ENCODE assay signal across 13 cellular contexts in genomic region chr5:77643654-77644404, GRCh38. TPM values are rescaled to one million over a fixed set of nuclear protein-coding genes. Genes with fewer than 3 reads are reported as not detected.
DNase-seq lines count a peak whose midpoint lies in the region; ATAC-seq, FAIRE-seq and TF ChIP-seq lines count a peak whose summit lies in the region.
"Had no signal": no experiment of that assay in that cellular context is flagged by ENCODE, and none has a peak within 500 bp of the region (broad histone marks: within the 10 kb centered on the region; RNA-seq: fewer than 3 reads in every experiment).

No MANE protein-coding gene starts in this region.

- H3K27ac Mint-ChIP-seq in activated T-helper 1 cell treated with anti-CD3 and anti-CD28 coated beads, Interleukin-12 subunit alpha, Interleukin-12 subunit beta, Interleukin-2, Interleukin-4 antibody, amounts not matched to agents 30 ng/mL and 10 ng/mL and 1 ng/mL, durations not matched to agents 14 hours and 24 hours and 36 hours = peak overlapping the region; percentile 44
- H3K27ac Mint-ChIP-seq in naive thymus-derived CD4-positive, alpha-beta T cell = peak overlapping the region in 4 of 9 donors; percentile 43 to 71 (median 52)
- H3K27ac Mint-ChIP-seq in activated T-helper 2 cell treated with anti-CD3 and anti-CD28 coated beads, Interferon-gamma antibody, Interleukin-2, Interleukin-4, amounts not matched to agents 10 μg/mL and 5 μg/mL and 100 μg/mL, durations not matched to agents 14 hours and 24 hours and 36 hours = no peak overlapping the region

- peaks cover 27 to 57% of the 10 kb centered on the region in 2 donors for H3K27me3 ChIP-seq in naive thymus-derived CD4-positive, alpha-beta T cell (ENCODE audit: control insufficient read depth in 2 of 2, insufficient read depth in 2 of 2, low read length in 2 of 2)

- peak; percentile 5 for FAIRE-seq in GM12891 (lab: Jason Lieb, UNC)

- CTCF ChIA-PET in naive thymus-derived CD4-positive, alpha-beta T cell (lab: Charles Lee) = interaction anchor here (0.7 kb wide), 1 partner anchor 1006 kb away, joined by 5 read pairs; no protein-coding TSS in a partner anchor

- peaks cover 3% of the 10 kb centered on the region for H3K36me3 Mint-ChIP-seq in activated T-helper 1 cell treated with anti-CD3 and anti-CD28 coated beads, Interleukin-12 subunit alpha, Interleukin-12 subunit beta, Interleukin-2, Interleukin-4 antibody, amounts not matched to agents 30 ng/mL and 10 ng/mL and 1 ng/mL, durations not matched to agents 14 hours and 24 hours and 36 hours (ENCODE audit: low read depth)
- H3K36me3 Mint-ChIP-seq in naive thymus-derived CD4-positive, alpha-beta T cell = peaks cover 0 to 10% (median 3%) of the 10 kb centered on the region in 5 donors
- H3K36me3 Mint-ChIP-seq in activated T-helper 2 cell treated with anti-CD3 and anti-CD28 coated beads, Interferon-gamma antibody, Interleukin-2, Interleukin-4, amounts not matched to agents 10 μg/mL and 5 μg/mL and 100 μg/mL, durations not matched to agents 14 hours and 24 hours and 36 hours (ENCODE audit: low read depth) = peaks cover 3% of the 10 kb centered on the region

- POLR2A ChIA-PET in naive thymus-derived CD4-positive, alpha-beta T cell (lab: Charles Lee) = no interaction called here

- peaks cover 7 to 9% of the 10 kb centered on the region in 2 donors for H3K4me1 ChIP-seq in naive thymus-derived CD4-positive, alpha-beta T cell (ENCODE audit: control insufficient read depth in 2 of 2, insufficient read depth in 2 of 2, low read length in 2 of 2)

- H3K36me3 ChIP-seq in naive thymus-derived CD4-positive, alpha-beta T cell (ENCODE audit: control insufficient read depth in 2 of 3, insufficient read depth in 3 of 3, low read length in 3 of 3) = no peaks in the 10 kb centered on the region
- H3K36me3 ChIP-seq: thyroid gland had no signal

- no peak for TF ChIP-seq POLR2A in GM12891 (IDR thresholded peaks at IDR 0.05; ENCODE audit: low read depth, low read length)

- H3K4me3 Mint-ChIP-seq in activated T-helper 1 cell treated with anti-CD3 and anti-CD28 coated beads, Interleukin-12 subunit alpha, Interleukin-12 subunit beta, Interleukin-2, Interleukin-4 antibody, amounts not matched to agents 30 ng/mL and 10 ng/mL and 1 ng/mL, durations not matched to agents 14 hours and 24 hours and 36 hours = peak overlapping the region; percentile 15
- H3K4me3 Mint-ChIP-seq in naive thymus-derived CD4-positive, alpha-beta T cell = peak overlapping the region; percentile 3 to 83 (median 52)
- no peak overlapping the region for H3K4me3 Mint-ChIP-seq in activated T-helper 2 cell treated with anti-CD3 and anti-CD28 coated beads, Interferon-gamma antibody, Interleukin-2, Interleukin-4, amounts not matched to agents 10 μg/mL and 5 μg/mL and 100 μg/mL, durations not matched to agents 14 hours and 24 hours and 36 hours (ENCODE audit: low read depth)

- peaks cover 84% of the 10 kb centered on the region for H3K27me3 Mint-ChIP-seq in activated T-helper 1 cell treated with anti-CD3 and anti-CD28 coated beads, Interleukin-12 subunit alpha, Interleukin-12 subunit beta, Interleukin-2, Interleukin-4 antibody, amounts not matched to agents 30 ng/mL and 10 ng/mL and 1 ng/mL, durations not matched to agents 14 hours and 24 hours and 36 hours (ENCODE audit: insufficient read depth)
- peaks cover 90 to 95% (median 92%) of the 10 kb centered on the region in 5 donors for H3K27me3 Mint-ChIP-seq in naive thymus-derived CD4-positive, alpha-beta T cell
- H3K27me3 Mint-ChIP-seq in activated T-helper 2 cell treated with anti-CD3 and anti-CD28 coated beads, Interferon-gamma antibody, Interleukin-2, Interleukin-4, amounts not matched to agents 10 μg/mL and 5 μg/mL and 100 μg/mL, durations not matched to agents 14 hours and 24 hours and 36 hours (ENCODE audit: low read depth) = peaks cover 85% of the 10 kb centered on the region

- H3K9me3 ChIP-seq in naive thymus-derived CD4-positive, alpha-beta T cell (ENCODE audit: control insufficient read depth in 2 of 3, low read length in 3 of 3) = peaks cover 0 to 13% (median 0%) of the 10 kb centered on the region in 3 experiments
- H3K9me3 ChIP-seq: thyroid gland had no signal

- DNase-seq in NCI-H82 (lab: John Stamatoyannopoulos, UW) (peak; percentile 11), NCI-H82 treated with DMSO at 0.1 percent for 48 hours (lab: John Stamatoyannopoulos, UW; ENCODE audit: unreplicated experiment) (no peak), GM12891 (ENCODE audit: insufficient read length, low spot score) (no peak), midbrain (lab: John Stamatoyannopoulos, UW) (no peak), RKO (ENCODE audit: low spot score) (no peak)
- DNase-seq in activated T-helper 1 cell treated with anti-CD3 and anti-CD28 coated beads, Interleukin-12 subunit alpha, Interleukin-12 subunit beta, Interleukin-2, Interleukin-4 antibody, amounts not matched to agents 30 ng/mL and 10 ng/mL and 1 ng/mL, durations not matched to agents 14 hours and 24 hours and 36 hours (ENCODE audit: low spot score) = no peak
- DNase-seq in naive thymus-derived CD4-positive, alpha-beta T cell = no peak
- no peak for DNase-seq in activated T-helper 2 cell treated with anti-CD3 and anti-CD28 coated beads, Interferon-gamma antibody, Interleukin-2, Interleukin-4, amounts not matched to agents 10 μg/mL and 5 μg/mL and 100 μg/mL, durations not matched to agents 14 hours and 24 hours and 36 hours (ENCODE audit: low spot score)
- DNase-seq: EL, NCI-H2081 treated with DMSO at 0.1 percent for 48 hours, thyroid gland had no signal

- H3K27ac ChIP-seq in naive thymus-derived CD4-positive, alpha-beta T cell (ENCODE audit: low read depth, low read length) = no peak overlapping the region
- H3K27ac ChIP-seq: thyroid gland had no signal

- no peak for ATAC-seq in naive thymus-derived CD4-positive, alpha-beta T cell

- intact Hi-C loops in activated T-helper 1 cell treated with anti-CD3 and anti-CD28 coated beads, Interleukin-12 subunit alpha, Interleukin-12 subunit beta, Interleukin-2, Interleukin-4 antibody, amounts not matched to agents 30 ng/mL and 10 ng/mL and 1 ng/mL, durations not matched to agents 14 hours and 24 hours and 36 hours (cut with micrococcal nuclease) = loop anchor here (1.0 to 5.0 kb wide), 4 partner anchors 14 to 692 kb away; partner anchors contain the start of gene CRHBP
- intact Hi-C loops in naive thymus-derived CD4-positive, alpha-beta T cell (cut with micrococcal nuclease) = loop anchor here (2.0 to 10.0 kb wide), 7 partner anchors 13 to 1559 kb away; partner anchors contain the start of genes AP3B1 (in 2 of the 2) and SV2C (in 1 of the 2)
- intact Hi-C loops in activated T-helper 2 cell treated with anti-CD3 and anti-CD28 coated beads, Interferon-gamma antibody, Interleukin-2, Interleukin-4, amounts not matched to agents 10 μg/mL and 5 μg/mL and 100 μg/mL, durations not matched to agents 14 hours and 24 hours and 36 hours (cut with micrococcal nuclease) = loop anchor here (1.0 to 5.0 kb wide), 5 partner anchors 209 to 1562 kb away; partner anchors contain the start of gene SV2C

- peaks cover 17% of the 10 kb centered on the region for H3K4me1 Mint-ChIP-seq in activated T-helper 1 cell treated with anti-CD3 and anti-CD28 coated beads, Interleukin-12 subunit alpha, Interleukin-12 subunit beta, Interleukin-2, Interleukin-4 antibody, amounts not matched to agents 30 ng/mL and 10 ng/mL and 1 ng/mL, durations not matched to agents 14 hours and 24 hours and 36 hours (ENCODE audit: low read depth)
- peaks cover 14 to 38% (median 28%) of the 10 kb centered on the region in 7 donors for H3K4me1 Mint-ChIP-seq in naive thymus-derived CD4-positive, alpha-beta T cell
- peaks cover 17% of the 10 kb centered on the region for H3K4me1 Mint-ChIP-seq in activated T-helper 2 cell treated with anti-CD3 and anti-CD28 coated beads, Interferon-gamma antibody, Interleukin-2, Interleukin-4, amounts not matched to agents 10 μg/mL and 5 μg/mL and 100 μg/mL, durations not matched to agents 14 hours and 24 hours and 36 hours (ENCODE audit: low read depth)

- H3K9me3 Mint-ChIP-seq in activated T-helper 1 cell treated with anti-CD3 and anti-CD28 coated beads, Interleukin-12 subunit alpha, Interleukin-12 subunit beta, Interleukin-2, Interleukin-4 antibody, amounts not matched to agents 30 ng/mL and 10 ng/mL and 1 ng/mL, durations not matched to agents 14 hours and 24 hours and 36 hours = no peaks in the 10 kb centered on the region
- H3K9me3 Mint-ChIP-seq in naive thymus-derived CD4-positive, alpha-beta T cell = peaks cover 0 to 49% (median 17%) of the 10 kb centered on the region in 11 donors
- H3K9me3 Mint-ChIP-seq in activated T-helper 2 cell treated with anti-CD3 and anti-CD28 coated beads, Interferon-gamma antibody, Interleukin-2, Interleukin-4, amounts not matched to agents 10 μg/mL and 5 μg/mL and 100 μg/mL, durations not matched to agents 14 hours and 24 hours and 36 hours = no peaks in the 10 kb centered on the region

- H3K4me3 ChIP-seq in naive thymus-derived CD4-positive, alpha-beta T cell (ENCODE audit: low read length) = no peak overlapping the region
- H3K4me3 ChIP-seq: lung, thyroid gland had no signal

TF ChIP-seq in GM12891, 5 proteins besides CTCF, POLR2A, EP300 and RAD21:
- no peak for TF ChIP-seq SPI1 (IDR thresholded peaks at IDR 0.05; ENCODE audit: low read depth, low read length)

RNA-seq across cellular contexts. Expression of gene OTP, which starts 5.3 kb away (rescaled TPM):
- 1.3 TPM for polyA plus RNA-seq in GM12891 (2012; ENCODE audit: low read depth, missing spikeins)
- not detected in 2 replicates for total RNA-seq in activated T-helper 1 cell treated with anti-CD3 and anti-CD28 coated beads, Interleukin-12 subunit alpha, Interleukin-12 subunit beta, Interleukin-2, Interleukin-4 antibody, amounts not matched to agents 30 ng/mL and 10 ng/mL and 1 ng/mL, durations not matched to agents 14 hours and 24 hours and 36 hours
- not detected for total RNA-seq in naive thymus-derived CD4-positive, alpha-beta T cell
- polyA plus RNA-seq in naive thymus-derived CD4-positive, alpha-beta T cell = not detected
- total RNA-seq in activated T-helper 2 cell treated with anti-CD3 and anti-CD28 coated beads, Interferon-gamma antibody, Interleukin-2, Interleukin-4, amounts not matched to agents 10 μg/mL and 5 μg/mL and 100 μg/mL, durations not matched to agents 14 hours and 24 hours and 36 hours = not detected in 2 replicates
- total RNA-seq: dermis microvascular lymphatic vessel endothelial cell, lung, thyroid gland had no signal
- polyA plus RNA-seq: lung had no signal
